ENCODE assay signal across 13 cellular contexts in genomic region chr5:26009742-26010141, GRCh38.
A peak's percentile ranks its signal among the peaks of the same experiment; 100 is the strongest.
DNase-seq lines count a peak whose midpoint lies in the region; ATAC-seq, FAIRE-seq and TF ChIP-seq lines count a peak whose summit lies in the region.
"Had no signal": no experiment of that assay in that cellular context is flagged by ENCODE, and none has a peak within 500 bp of the region (broad histone marks: within the 10 kb centered on the region; RNA-seq: fewer than 3 reads in every experiment).

No MANE protein-coding gene starts in this region.

- H3K27me3 ChIP-seq in BE2C = no peaks in the 10 kb centered on the region
- H3K27me3 ChIP-seq in right lobe of liver = no peaks in the 10 kb centered on the region

- intact Hi-C loops in right lobe of liver (cut with DNase I) = no loop called here

- H3K36me3 ChIP-seq in BE2C (no peaks in the 10 kb centered on the region), right lobe of liver (no peaks in the 10 kb centered on the region)

- TF ChIP-seq POLR2A in right lobe of liver (IDR thresholded peaks at IDR 0.05) (no peak), GM12892 (IDR thresholded peaks at IDR 0.05; ENCODE audit: low read depth, low read length) (no peak)

- ATAC-seq in right lobe of liver = peak; percentile 97 to 100 (median 99)
- ATAC-seq in HG03520 (IDR thresholded peaks at IDR 0.05; ENCODE audit: unreplicated experiment) = no peak
- ATAC-seq: left ventricle myocardium superior had no signal

- TF ChIP-seq CTCF in BE2C (IDR thresholded peaks at IDR 0.05; ENCODE audit: low read depth, low read length) (peak; percentile 45), LNCaP clone FGC (IDR thresholded peaks at IDR 0.05; ENCODE audit: control insufficient read depth, extremely low read depth, insufficient read depth) (peak; percentile 67), right lobe of liver (IDR thresholded peaks at IDR 0.05) (peak; percentile 45 to 67 (median 63))

- H3K4me1 ChIP-seq in BE2C (no peaks in the 10 kb centered on the region), right lobe of liver (no peaks in the 10 kb centered on the region)

- no peaks in the 10 kb centered on the region for H3K9me3 ChIP-seq in BE2C
- no peaks in the 10 kb centered on the region for H3K9me3 ChIP-seq in right lobe of liver

- H3K4me3 ChIP-seq in BE2C (ENCODE audit: low read depth, low read length) (no peak overlapping the region), LNCaP clone FGC (ENCODE audit: low read depth, low read length) (no peak overlapping the region), right lobe of liver (peak overlapping the region in 1 of 3 donors; percentile 19)

- WGBS in right lobe of liver (ENCODE audit: insufficient coverage, low coverage, low lambda C conversion rate, missing lambda C conversion rate) = 6% methylated on average over 6 of the region's 6 CpGs

- no peak for FAIRE-seq in GM12892 (lab: Jason Lieb, UNC)
- FAIRE-seq: GM18507 had no signal

- peak; percentile 34 for DNase-seq in BE2C
- no peak for DNase-seq in LNCaP clone FGC (ENCODE audit: low read depth)
- peak; percentile 0 for DNase-seq in astrocyte of the hippocampus (ENCODE audit: low read depth, low spot score)
- peak; percentile 48 to 66 (median 60) for DNase-seq in right lobe of liver
- DNase-seq in T-helper 1 cell = no peak
- no peak for DNase-seq in GM12892 (ENCODE audit: insufficient read length)
- DNase-seq in effector CD8-positive, alpha-beta T cell (lab: John Stamatoyannopoulos, UW) = no peak
- DNase-seq: left ventricle myocardium superior; stimulated activated CD4-positive, alpha-beta T cell treated with anti-CD3 and anti-CD28 coated beads, Interleukin-15, amount 100 ng/mL, for 24 hours; stimulated activated CD8-positive, alpha-beta memory T cell treated with anti-CD3 and anti-CD28 coated beads, Interleukin-4, amount 100 ng/mL, for 48 hours had no signal

- no peak overlapping the region for H3K27ac ChIP-seq in right lobe of liver
- H3K27ac ChIP-seq: RWPE1 had no signal

Comparison
In these comparisons a context has a peak if more than half of its experiments do, and no peak if none do; other contexts are left out.
1. DNase-seq: peak in BE2C (single experiment), astrocyte of the hippocampus (single experiment) and right lobe of liver (3 of 3); none in LNCaP clone FGC (single experiment), T-helper 1 cell (0 of 5), GM12892 (single experiment) and effector CD8-positive, alpha-beta T cell (single experiment).
2. Peak in every context shown above with its lines, with median percentiles within 50 percentile points of each other: CTCF ChIP-seq.